19 cellular contexts compared by ENCODE assay signal in genomic region chr1:73644198-73644597, GRCh38.
A peak's percentile ranks its signal among the peaks of the same experiment; 100 is the strongest.
DNase-seq lines count a peak whose midpoint lies in the region; ATAC-seq and TF ChIP-seq lines count a peak whose summit lies in the region.
"Had no signal": no experiment of that assay in that cellular context is flagged by ENCODE, and none has a peak within 500 bp of the region (broad histone marks: within the 10 kb centered on the region; RNA-seq: fewer than 3 reads in every experiment).

No MANE protein-coding gene starts in this region.

- no peaks in the 10 kb centered on the region for H3K4me1 Mint-ChIP-seq in activated naive CD4-positive, alpha-beta T cell treated with anti-CD3 and anti-CD28 coated beads, Interleukin-2, amount 10 ng/mL, durations not matched to agents 7 days and 5 days
- H3K4me1 Mint-ChIP-seq: CD4-positive, alpha-beta memory T cell; GM23338; H9 had no signal

- H3K4me1 ChIP-seq in left lung (no peaks in the 10 kb centered on the region), PC-9 (replicated peaks; ENCODE audit: insufficient read depth) (no peaks in the 10 kb centered on the region)

- no peak overlapping the region for H3K27ac Mint-ChIP-seq in activated naive CD4-positive, alpha-beta T cell treated with anti-CD3 and anti-CD28 coated beads, Interleukin-2, amount 10 ng/mL, durations not matched to agents 7 days and 5 days
- H3K27ac Mint-ChIP-seq: CD4-positive, alpha-beta memory T cell; GM23338; H9 had no signal

- peak; percentile 81 for ATAC-seq in left lung
- ATAC-seq in HG02763 (IDR thresholded peaks at IDR 0.05; ENCODE audit: unreplicated experiment): no peak
- ATAC-seq: GM12878, GM23338, HCT116 had no signal

- H3K79me2 ChIP-seq in PC-9 (ENCODE audit: low read depth): no peaks in the 10 kb centered on the region

- no peak overlapping the region for H3K27ac ChIP-seq in left lung
- no peak overlapping the region for H3K27ac ChIP-seq in PC-9

- H3K9me3 ChIP-seq in left lung: no peaks in the 10 kb centered on the region
- H3K9me3 ChIP-seq in PC-9 (ENCODE audit: insufficient read depth, low read depth): no peaks in the 10 kb centered on the region; the same call in 1 of the 2 replicates

- H3K9me3 Mint-ChIP-seq in activated naive CD4-positive, alpha-beta T cell treated with anti-CD3 and anti-CD28 coated beads, Interleukin-2, amount 10 ng/mL, durations not matched to agents 7 days and 5 days: peaks cover 7% of the 10 kb centered on the region
- H3K9me3 Mint-ChIP-seq: GM23338, H9 had no signal

- no peak for TF ChIP-seq CTCF in left lung (IDR thresholded peaks at IDR 0.05)
- no peak for TF ChIP-seq CTCF in PC-9 (conservative IDR thresholded peaks at IDR 0.05)

- no peaks in the 10 kb centered on the region for H3F3A ChIP-seq in PC-9 (ENCODE audit: insufficient read depth, low read depth)

- no peaks in the 10 kb centered on the region for H3K36me3 Mint-ChIP-seq in activated naive CD4-positive, alpha-beta T cell treated with anti-CD3 and anti-CD28 coated beads, Interleukin-2, amount 10 ng/mL, durations not matched to agents 7 days and 5 days
- H3K36me3 Mint-ChIP-seq: CD4-positive, alpha-beta memory T cell had no signal

- no peaks in the 10 kb centered on the region for H3K27me3 Mint-ChIP-seq in activated naive CD4-positive, alpha-beta T cell treated with anti-CD3 and anti-CD28 coated beads, Interleukin-2, amount 10 ng/mL, durations not matched to agents 7 days and 5 days
- H3K27me3 Mint-ChIP-seq: CD4-positive, alpha-beta memory T cell had no signal

- H3K36me3 ChIP-seq in left lung: no peaks in the 10 kb centered on the region
- H3K36me3 ChIP-seq in PC-9 (ENCODE audit: low read depth): no peaks in the 10 kb centered on the region

- peak; percentile 13 for DNase-seq in NCI-H146 (lab: John Stamatoyannopoulos, UW)
- no peak for DNase-seq in NCI-H146 treated with DMSO at 0.1 percent for 48 hours (lab: John Stamatoyannopoulos, UW; ENCODE audit: unreplicated experiment)
- DNase-seq in NCI-H748 (lab: John Stamatoyannopoulos, UW; ENCODE audit: unreplicated experiment): peak; percentile 74
- DNase-seq in left lung: no peak
- peak; percentile 9 for DNase-seq in renal cortical epithelial cell (ENCODE audit: low read depth)
- DNase-seq in PC-9: no peak
- DNase-seq in activated naive CD4-positive, alpha-beta T cell treated with anti-CD3 and anti-CD28 coated beads, Interleukin-2, amount 10 ng/mL, durations not matched to agents 7 days and 5 days: no peak
- DNase-seq: C1 segment of cervical spinal cord; Calu3; CD4-positive, alpha-beta memory T cell; COR-L47; DMS53; EL; GDM1; H9 had no signal

- H3K27me3 ChIP-seq in left lung: no peaks in the 10 kb centered on the region
- H3K27me3 ChIP-seq in PC-9 (ENCODE audit: insufficient read depth, low read depth): no peaks in the 10 kb centered on the region

- intact Hi-C loops in left lung (cut with DNase I): no loop called here
- intact Hi-C loops in PC-9 (cut with micrococcal nuclease; ENCODE audit: unreplicated experiment): no loop called here

- H3K4me3 Mint-ChIP-seq in activated naive CD4-positive, alpha-beta T cell treated with anti-CD3 and anti-CD28 coated beads, Interleukin-2, amount 10 ng/mL, durations not matched to agents 7 days and 5 days: no peak overlapping the region
- H3K4me3 Mint-ChIP-seq: CD4-positive, alpha-beta memory T cell; GM23338; H9 had no signal

- peaks cover 4% of the 10 kb centered on the region; the same call in 1 of the 2 replicates for H4K20me1 ChIP-seq in PC-9 (ENCODE audit: insufficient read depth)

- no peak overlapping the region for H3K4me2 ChIP-seq in PC-9
- H3K4me2 ChIP-seq: GM23338 had no signal

- H3K4me3 ChIP-seq in left lung (no peak overlapping the region), PC-9 (no peak overlapping the region)
- H3K4me3 ChIP-seq: GM12878, GM23338 had no signal

- BruUV-seq in PC-9 (replicated peaks; lab: Mats Ljungman, UMichigan): no TSS peak

- H2AFZ ChIP-seq in PC-9: no peak overlapping the region
- H2AFZ ChIP-seq: GM23338 had no signal

- POLR2A ChIA-PET in PC-9 (lab: Charles Lee; ENCODE audit: unreplicated experiment): no interaction called here

- 0 out of 2 replicates have a peak, but pooled peaks cover 4% of the 10 kb centered on the region for H3K9me2 ChIP-seq in PC-9 (ENCODE audit: insufficient read depth)

- CTCF ChIA-PET in PC-9 (lab: Charles Lee): no interaction called here
- CTCF ChIA-PET in activated naive CD4-positive, alpha-beta T cell treated with anti-CD3 and anti-CD28 coated beads, Interleukin-2, amount 10 ng/mL, durations not matched to agents 7 days and 5 days (lab: Charles Lee): no interaction called here

Comparison
In these comparisons a context has a peak if more than half of its experiments do, and no peak if none do; other contexts are left out.
1. DNase-seq: peak in NCI-H146 (single experiment), NCI-H748 (single experiment) and renal cortical epithelial cell (single experiment); none in NCI-H146 treated with DMSO at 0.1 percent for 48 hours (single experiment), left lung (0 of 2), PC-9 (0 of 2) and activated naive CD4-positive, alpha-beta T cell treated with anti-CD3 and anti-CD28 coated beads, Interleukin-2, amount 10 ng/mL, durations not matched to agents 7 days and 5 days (single experiment).